In the genomic region with DNA sequence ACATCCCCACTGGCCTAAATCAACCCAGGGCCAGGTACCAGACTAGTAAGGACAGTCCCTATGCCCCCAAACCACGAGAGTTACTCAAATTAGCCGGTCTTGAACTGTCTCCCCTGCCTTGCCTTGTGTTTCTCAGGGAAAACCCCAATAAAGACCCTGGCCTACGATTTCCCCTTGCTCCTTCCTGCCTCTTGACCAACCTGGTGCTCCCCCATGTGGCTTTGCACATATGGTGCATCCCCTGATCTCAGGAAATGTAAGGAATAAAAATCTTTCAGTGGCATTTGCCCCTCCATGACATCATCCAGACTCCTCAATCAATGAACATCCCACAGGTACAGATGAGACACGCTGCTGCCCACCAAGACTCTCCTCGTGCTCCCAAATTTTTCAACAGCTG, we compare ENCODE assay signal across 27 cellular contexts.
A peak's percentile ranks its signal among the peaks of the same experiment; 100 is the strongest.
DNase-seq lines count a peak whose midpoint lies in the region; ATAC-seq and TF ChIP-seq lines count a peak whose summit lies in the region.
"Had no signal": no experiment of that assay in that cellular context is flagged by ENCODE, and none has a peak within 500 bp of the region (broad histone marks: within the 10 kb centered on the region; RNA-seq: fewer than 3 reads in every experiment).

No MANE protein-coding gene starts in this region.

- DNase-seq in MCF 10A (ENCODE audit: unreplicated experiment) (no peak), breast epithelium (ENCODE audit: low spot score in 2 of 2) (no peak), Panc1 (ENCODE audit: low read depth, low spot score) (no peak), glutamatergic neuron (peak; percentile 24), middle frontal gyrus (ENCODE audit: extremely low spot score, low spot score) (no peak), omental fat pad (ENCODE audit: low spot score) (no peak), lower lobe of right lung (no peak)
- DNase-seq in activated naive CD4-positive, alpha-beta T cell treated with anti-CD3 and anti-CD28 coated beads, Interleukin-2, amount 50 U/mL, for 16 hours = no peak
- DNase-seq: activated CD8-positive, alpha-beta memory T cell treated with anti-CD3 and anti-CD28 coated beads, Interleukin-2, amount 50 U/mL, for 4 hours; cerebellar nuclear complex; effector CD4-positive, alpha-beta T cell; MV-4-11; naive B cell; NCI-H1930; NCI-H69; spleen; stimulated activated CD4-positive, alpha-beta T cell treated with anti-CD3 and anti-CD28 coated beads, Interleukin-4, amount 100 ng/mL, for 1 hour; stimulated activated naive CD8-positive, alpha-beta T cell treated with anti-CD3 and anti-CD28 coated beads, Interleukin-15, Interleukin-2, amounts not matched to agents 100 U/mL and 50 U/mL, for 24 hours; tibial artery had no signal

- TF ChIP-seq CTCF in MCF 10A (IDR thresholded peaks at IDR 0.05; ENCODE audit: unreplicated experiment) = peak; percentile 14
- no peak for TF ChIP-seq CTCF in breast epithelium (IDR thresholded peaks at IDR 0.05)
- TF ChIP-seq CTCF in Panc1 (IDR thresholded peaks at IDR 0.05) = 0 out of 2 replicates have a peak, but pooled peaks have one; percentile 13
- TF ChIP-seq CTCF in glutamatergic neuron (IDR thresholded peaks at IDR 0.05; ENCODE audit: partially characterized antibody, unreplicated experiment) = peak; percentile 42
- no peak for TF ChIP-seq CTCF in omental fat pad (IDR thresholded peaks at IDR 0.05)
- no peak for TF ChIP-seq CTCF in lower lobe of right lung (IDR thresholded peaks at IDR 0.05)

- no peak overlapping the region for H3K4me3 ChIP-seq in breast epithelium
- H3K4me3 ChIP-seq in Panc1 (ENCODE audit: low read depth in 2 of 2, low read length in 2 of 2) = no peak overlapping the region
- no peak overlapping the region for H3K4me3 ChIP-seq in lower lobe of right lung
- H3K4me3 ChIP-seq: esophagus muscularis mucosa, gastroesophageal sphincter, HAP-1, SK-N-MC, spleen, tibial artery had no signal

- H3K27me3 ChIP-seq in breast epithelium (no peaks in the 10 kb centered on the region), Panc1 (ENCODE audit: control insufficient read depth, insufficient read depth, low read length) (no peaks in the 10 kb centered on the region), lower lobe of right lung (ENCODE audit: low read depth) (no peaks in the 10 kb centered on the region)
- H3K27me3 ChIP-seq: esophagus muscularis mucosa, gastroesophageal sphincter, spleen, tibial artery had no signal

- BruUV-seq in MCF 10A (replicated peaks; lab: Mats Ljungman, UMichigan) (no TSS peak), Panc1 (replicated peaks; lab: Mats Ljungman, UMichigan) (no TSS peak)

- CTCF ChIA-PET in MCF 10A (lab: Yijun Ruan, JAX) = interaction anchor here (0.6 to 1.5 kb wide), 4 partner anchors 11 to 1297 kb away, joined by 3 to 5 read pairs (median 3); no protein-coding TSS in a partner anchor
- CTCF ChIA-PET in Panc1 (lab: Charles Lee) = interaction anchor here (0.5 kb wide), 1 partner anchor 548 kb away, joined by 3 read pairs; no protein-coding TSS in a partner anchor

- TF ChIP-seq POLR2A in breast epithelium (IDR thresholded peaks at IDR 0.05) = no peak

- POLR2A ChIA-PET in MCF 10A (lab: Yijun Ruan, JAX) = no interaction called here
- POLR2A ChIA-PET in Panc1 (lab: Charles Lee) = no interaction called here

- H3K9me3 Mint-ChIP-seq in MCF 10A (ENCODE audit: unreplicated experiment) = peaks cover 15% of the 10 kb centered on the region
- H3K9me3 Mint-ChIP-seq in glutamatergic neuron (ENCODE audit: unreplicated experiment) = no peaks in the 10 kb centered on the region
- H3K9me3 Mint-ChIP-seq: activated T-helper 17 cell treated with anti-CD3 and anti-CD28 coated beads, Interleukin-2, amount 50 U/mL, for 72 hours had no signal

- H3K27ac Mint-ChIP-seq in MCF 10A (ENCODE audit: low read depth, unreplicated experiment) = no peak overlapping the region
- no peak overlapping the region for H3K27ac Mint-ChIP-seq in glutamatergic neuron (ENCODE audit: unreplicated experiment)
- H3K27ac Mint-ChIP-seq: activated naive CD8-positive, alpha-beta T cell; activated T-helper 17 cell treated with anti-CD3 and anti-CD28 coated beads, Interleukin-2, amount 50 U/mL, for 72 hours; B cell; naive B cell had no signal

- H3K27me3 Mint-ChIP-seq in MCF 10A (ENCODE audit: insufficient read depth, unreplicated experiment) = no peaks in the 10 kb centered on the region
- no peaks in the 10 kb centered on the region for H3K27me3 Mint-ChIP-seq in glutamatergic neuron (ENCODE audit: unreplicated experiment)
- H3K27me3 Mint-ChIP-seq: activated naive CD8-positive, alpha-beta T cell; activated T-helper 17 cell treated with anti-CD3 and anti-CD28 coated beads, Interleukin-2, amount 50 U/mL, for 72 hours; B cell had no signal

- H3K36me3 Mint-ChIP-seq in MCF 10A (ENCODE audit: insufficient read depth, unreplicated experiment) (no peaks in the 10 kb centered on the region), glutamatergic neuron (ENCODE audit: unreplicated experiment) (peaks cover 8% of the 10 kb centered on the region)
- H3K36me3 Mint-ChIP-seq: activated naive CD8-positive, alpha-beta T cell had no signal

- intact Hi-C loops in MCF 10A (cut with micrococcal nuclease) (no loop called here), breast epithelium (cut with DNase I; ENCODE audit: low total_unique reads) (no loop called here), Panc1 (cut with micrococcal nuclease; ENCODE audit: unreplicated experiment) (no loop called here), lower lobe of right lung (cut with DNase I) (no loop called here)

- peaks cover 8 to 20% of the 10 kb centered on the region in 2 donors for H3K9me3 ChIP-seq in breast epithelium
- no peaks in the 10 kb centered on the region for H3K9me3 ChIP-seq in Panc1 (ENCODE audit: control insufficient read depth, insufficient read depth, low read depth, low read length)
- H3K9me3 ChIP-seq in lower lobe of right lung = peaks cover 11% of the 10 kb centered on the region
- H3K9me3 ChIP-seq: HAP-1 had no signal

- no peaks in the 10 kb centered on the region for H3K36me3 ChIP-seq in breast epithelium
- H3K36me3 ChIP-seq in Panc1 (ENCODE audit: control insufficient read depth, insufficient read depth, low read length) = no peaks in the 10 kb centered on the region
- H3K36me3 ChIP-seq in lower lobe of right lung = no peaks in the 10 kb centered on the region
- H3K36me3 ChIP-seq: esophagus muscularis mucosa, gastroesophageal sphincter, HAP-1, spleen, tibial artery had no signal

- in situ Hi-C loops in Panc1 (cut with HindIII; ENCODE audit: low pct_unique_long_range_greater_than_20kb, low sequenced_read_pairs) = no loop called here

- ATAC-seq in Panc1 = no peak
- ATAC-seq in omental fat pad (ENCODE audit: low FRiP score) = no peak
- ATAC-seq in lower lobe of right lung = no peak
- ATAC-seq: activated T-helper 17 cell treated with anti-CD3 and anti-CD28 coated beads, Interleukin-2, amount 50 U/mL, for 72 hours; gastroesophageal sphincter; stimulated activated naive CD8-positive, alpha-beta T cell treated with anti-CD3 and anti-CD28 coated beads, Interleukin-15, Interleukin-2, amounts not matched to agents 100 U/mL and 50 U/mL, for 24 hours had no signal

- no peak overlapping the region for H3K27ac ChIP-seq in breast epithelium
- no peak overlapping the region for H3K27ac ChIP-seq in Panc1 (ENCODE audit: low read length)
- H3K27ac ChIP-seq in lower lobe of right lung = no peak overlapping the region
- H3K27ac ChIP-seq: esophagus muscularis mucosa, gastroesophageal sphincter, SK-N-MC, spleen, tibial artery, VCaP had no signal

- H3K4me1 ChIP-seq in breast epithelium = no peaks in the 10 kb centered on the region
- H3K4me1 ChIP-seq in Panc1 (ENCODE audit: control insufficient read depth, insufficient read depth, low read length) = no peaks in the 10 kb centered on the region
- no peaks in the 10 kb centered on the region for H3K4me1 ChIP-seq in lower lobe of right lung
- H3K4me1 ChIP-seq: esophagus muscularis mucosa, gastroesophageal sphincter, HAP-1, spleen, tibial artery had no signal

- H3K4me3 Mint-ChIP-seq in MCF 10A (ENCODE audit: unreplicated experiment) (no peak overlapping the region), glutamatergic neuron (ENCODE audit: unreplicated experiment) (no peak overlapping the region)
- H3K4me3 Mint-ChIP-seq: activated naive CD8-positive, alpha-beta T cell; activated T-helper 17 cell treated with anti-CD3 and anti-CD28 coated beads, Interleukin-2, amount 50 U/mL, for 72 hours; B cell had no signal

- H3K4me1 Mint-ChIP-seq in MCF 10A (ENCODE audit: insufficient read depth, unreplicated experiment) (no peaks in the 10 kb centered on the region), glutamatergic neuron (ENCODE audit: low read depth, unreplicated experiment) (peaks cover 7% of the 10 kb centered on the region)
- H3K4me1 Mint-ChIP-seq: activated T-helper 17 cell treated with anti-CD3 and anti-CD28 coated beads, Interleukin-2, amount 50 U/mL, for 72 hours; B cell; naive B cell had no signal

Comparison
In these comparisons a context has a peak if more than half of its experiments do, and no peak if none do; other contexts are left out.
1. CTCF ChIP-seq: peak in MCF 10A (single experiment), Panc1 (single experiment) and glutamatergic neuron (single experiment); none in breast epithelium (0 of 3), omental fat pad (0 of 3) and lower lobe of right lung (single experiment).